In genomic region chr7:100271716-100272537, GRCh38 we compare ENCODE assay signal across 8 cellular contexts. TPM values are rescaled to one million over a fixed set of nuclear protein-coding genes. Genes with fewer than 3 reads are reported as not detected.
A peak's percentile ranks its signal among the peaks of the same experiment; 100 is the strongest.
DNase-seq lines count a peak whose midpoint lies in the region; ATAC-seq and TF ChIP-seq lines count a peak whose summit lies in the region.

No MANE protein-coding gene starts in this region.

- H3K27ac Mint-ChIP-seq in chondrocyte (ENCODE audit: unreplicated experiment), result no peak overlapping the region

- H3K27me3 Mint-ChIP-seq in chondrocyte (ENCODE audit: low read depth), result no peaks in the 10 kb centered on the region

- no peaks in the 10 kb centered on the region for H3K9me3 Mint-ChIP-seq in chondrocyte (ENCODE audit: low read depth)

- ATAC-seq in GM19025 (IDR thresholded peaks at IDR 0.05; ENCODE audit: low read depth, unreplicated experiment), result peak; percentile 82
- ATAC-seq in HG03280 (IDR thresholded peaks at IDR 0.05; ENCODE audit: unreplicated experiment), result peak; percentile 85

- DNase-seq in AG20443 (ENCODE audit: low spot score) (peak; percentile 96), NCI-H345 treated with DMSO at 0.1 percent for 48 hours (lab: John Stamatoyannopoulos, UW; ENCODE audit: unreplicated experiment) (peak; percentile 86), chondrocyte (ENCODE audit: low spot score) (peak; percentile 100), kidney glomerular epithelial cell (lab: John Stamatoyannopoulos, UW) (peak; percentile 79)
- DNase-seq in activated CD4-positive, alpha-beta T cell treated with anti-CD3 and anti-CD28 coated beads for 1 hour, result peak; percentile 99
- DNase-seq in stimulated activated CD4-positive, alpha-beta T cell treated with anti-CD3 and anti-CD28 coated beads, Interleukin-15, amount 100 ng/mL, for 48 hours (ENCODE audit: low read depth in 2 of 2), result peak; percentile 95 to 98

- H3K4me3 Mint-ChIP-seq in chondrocyte (ENCODE audit: unreplicated experiment), result peak overlapping the region; percentile 66

- peak; percentile 59 for TF ChIP-seq CTCF in chondrocyte (IDR thresholded peaks at IDR 0.05)

- H3K36me3 Mint-ChIP-seq in chondrocyte (ENCODE audit: low read depth), result peaks cover 2% of the 10 kb centered on the region

- H3K4me1 Mint-ChIP-seq in chondrocyte (ENCODE audit: low read depth), result peaks cover 22% of the 10 kb centered on the region

RNA-seq across cellular contexts. Expression of gene SPDYE3, which starts 35.6 kb away (rescaled TPM):
- not detected in 3 replicates for total RNA-seq in chondrocyte

RNA-seq across cellular contexts. Expression of gene PVRIG, which starts 52.2 kb away (rescaled TPM):
- total RNA-seq in chondrocyte, result not detected in 3 replicates

Comparison
In these comparisons a context has a peak if more than half of its experiments do, and no peak if none do; other contexts are left out.
1. Peak in every context shown above with its lines: DNase-seq and ATAC-seq.